8 cellular contexts compared by ENCODE assay signal in genomic region chr10:91797874-91798735, GRCh38. TPM values are rescaled to one million over a fixed set of nuclear protein-coding genes. Genes with fewer than 3 reads are reported as not detected.
DNase-seq lines count a peak whose midpoint lies in the region; ATAC-seq and TF ChIP-seq lines count a peak whose summit lies in the region.

Gene TNKS2 (plus strand): TSS chr10:91798426. CDS start chr10:91798691, 265 bp downstream.

- no peaks in the 10 kb centered on the region for H3K27me3 ChIP-seq in smooth muscle cell (ENCODE audit: low read depth)

- CTCF ChIA-PET in activated B cell treated with CpG ODN at 0.5 μM for 24 hours (lab: Charles Lee) = no interaction called here

- DNase-seq in AG08396 (ENCODE audit: low spot score) (peak; percentile 98), NCI-H345 (lab: John Stamatoyannopoulos, UW) (peak; percentile 91), activated B cell treated with CpG ODN at 0.5 μM for 24 hours (peak; percentile 96), cardiac fibroblast (ENCODE audit: low read depth in 2 of 2) (peak; percentile 90 to 96), iPS-NIHi7 (ENCODE audit: extremely low spot score) (peak; percentile 97), smooth muscle cell (lab: John Stamatoyannopoulos, UW; ENCODE audit: unreplicated experiment) (peak; percentile 84)

- TF ChIP-seq CTCF in activated B cell treated with CpG ODN at 0.5 μM for 24 hours (IDR thresholded peaks at IDR 0.05) (no peak), cardiac fibroblast (IDR thresholded peaks at IDR 0.05; ENCODE audit: low read depth, low read length) (no peak), smooth muscle cell (IDR thresholded peaks at IDR 0.05; ENCODE audit: borderline replicate concordance, insufficient read depth, poor library complexity, severe bottlenecking) (no peak)

- H3K4me1 ChIP-seq in smooth muscle cell (ENCODE audit: low read depth) = peaks cover 38% of the 10 kb centered on the region

- H2AFZ ChIP-seq in smooth muscle cell (ENCODE audit: low read depth) = peak within 1 kb of the TSS; percentile 93

- peak within 1 kb of the TSS; percentile 97 for H3K27ac Mint-ChIP-seq in activated B cell treated with CpG ODN at 0.5 μM for 24 hours

- POLR2A ChIA-PET in activated B cell treated with CpG ODN at 0.5 μM for 24 hours (lab: Charles Lee) = interaction anchor here (0.6 to 4.3 kb wide), 8 partner anchors 14 to 1905 kb away, joined by 3 to 28 read pairs (median 3); partner anchors contain the start of genes BTAF1, FGFBP3 and FRA10AC1

- H3K4me3 ChIP-seq in cardiac fibroblast (replicated peaks in 1 of 2; ENCODE audit: low read depth in 2 of 2, low read length in 2 of 2) (peak within 1 kb of the TSS; percentile 93 to 97), smooth muscle cell (peak within 1 kb of the TSS; percentile 87)

- 2% methylated on average over 68 of the region's 77 CpGs for WGBS in smooth muscle cell (ENCODE audit: low lambda C conversion rate)

- H3K4me2 ChIP-seq in smooth muscle cell = peak within 1 kb of the TSS; percentile 100

- peaks cover 48% of the 10 kb centered on the region for H3K79me2 ChIP-seq in smooth muscle cell (ENCODE audit: low read depth)

- H4K20me1 ChIP-seq in smooth muscle cell (ENCODE audit: low read depth) = peaks cover 43% of the 10 kb centered on the region

- no peaks in the 10 kb centered on the region for H3F3A ChIP-seq in smooth muscle cell (ENCODE audit: low read depth)

- H3K4me1 Mint-ChIP-seq in activated B cell treated with CpG ODN at 0.5 μM for 24 hours = peaks cover 66% of the 10 kb centered on the region

- peak within 1 kb of the TSS; percentile 91 for H3K9ac ChIP-seq in smooth muscle cell (ENCODE audit: low read depth)

- no peaks in the 10 kb centered on the region for H3K36me3 ChIP-seq in smooth muscle cell (ENCODE audit: low read depth)

- no peaks in the 10 kb centered on the region for H3K27me3 Mint-ChIP-seq in activated B cell treated with CpG ODN at 0.5 μM for 24 hours

- peaks cover 36% of the 10 kb centered on the region for H3K36me3 Mint-ChIP-seq in activated B cell treated with CpG ODN at 0.5 μM for 24 hours (ENCODE audit: low read depth)

- no peaks in the 10 kb centered on the region for H3K9me3 ChIP-seq in smooth muscle cell (replicated peaks; ENCODE audit: low read depth)

- intact Hi-C loops in activated B cell treated with CpG ODN at 0.5 μM for 24 hours (cut with micrococcal nuclease) = loop anchor here (1.0 to 10.0 kb wide), 14 partner anchors 17 to 1911 kb away; partner anchors contain the start of genes BTAF1, CPEB3, EXOC6 and FGFBP3

- H3K27ac ChIP-seq in smooth muscle cell (ENCODE audit: low read depth) = peak within 1 kb of the TSS; percentile 84

- no peaks in the 10 kb centered on the region for H3K9me3 Mint-ChIP-seq in activated B cell treated with CpG ODN at 0.5 μM for 24 hours

- peak within 1 kb of the TSS; percentile 93 for H3K4me3 Mint-ChIP-seq in activated B cell treated with CpG ODN at 0.5 μM for 24 hours

- ATAC-seq in GM18909 (IDR thresholded peaks at IDR 0.05; ENCODE audit: poor library complexity, unreplicated experiment) = peak; percentile 78
- peak; percentile 75 for ATAC-seq in HG03159 (IDR thresholded peaks at IDR 0.05; ENCODE audit: unreplicated experiment)
- peak; percentile 70 for ATAC-seq in activated B cell treated with CpG ODN at 0.5 μM for 24 hours (ENCODE audit: low read depth)

RNA-seq across cellular contexts. Expression of gene TNKS2, which starts in this region (rescaled TPM):
- total RNA-seq in activated B cell treated with CpG ODN at 0.5 μM for 24 hours (29.5 and 33.1 TPM in 2 replicates), smooth muscle cell (44.5 and 45.6 TPM in 2 replicates)
- polyA plus RNA-seq in smooth muscle cell = 12.1 and 16.2 TPM in 2 replicates

Comparison
In these comparisons a context has a peak if more than half of its experiments do, and no peak if none do; other contexts are left out.
1. Peak in every context shown above with its lines: DNase-seq, ATAC-seq, H3K4me3 ChIP-seq and H3K27ac ChIP-seq.